In genomic region chr12:88509347-88509746, GRCh38 we compare ENCODE assay signal across 25 cellular contexts.
"Had no signal": no experiment of that assay in that cellular context is flagged by ENCODE, and none has a peak within 500 bp of the region (broad histone marks: within the 10 kb centered on the region; RNA-seq: fewer than 3 reads in every experiment).

No MANE protein-coding gene starts in this region.

- H3K4me1 ChIP-seq: psoas muscle, suprapubic skin, transverse colon, uterus had no signal

- DNase-seq: activated B cell treated with CpG ODN at 0.5 μM for 24 hours; activated CD4-positive, alpha-beta T cell treated with anti-CD3 and anti-CD28 coated beads for 48 hours; activated CD8-positive, alpha-beta T cell treated with anti-CD3 and anti-CD28 coated beads for 36 hours; activated naive CD4-positive, alpha-beta T cell treated with anti-CD3 and anti-CD28 coated beads for 36 hours; activated T-cell treated with anti-CD3 and anti-CD28 coated beads, Interleukin-2, amount 50 U/mL, for 24 hours; anterior cingulate cortex; caudate nucleus; endodermal cell; heart left ventricle; immature natural killer cell; kidney glomerular epithelial cell; left ventricle myocardium inferior; mesenchymal stem cell; naive thymus-derived CD8-positive, alpha-beta T cell; ovary; psoas muscle; right cardiac atrium; stimulated activated naive CD8-positive, alpha-beta T cell treated with anti-CD3 and anti-CD28 coated beads, Interleukin-15, amount 100 ng/mL, for 72 hours; transverse colon; uterus had no signal

- H3K9me3 Mint-ChIP-seq: activated B cell treated with CpG ODN at 0.5 μM for 24 hours; activated CD8-positive, alpha-beta T cell treated with anti-CD3 and anti-CD28 coated beads for 36 hours; activated T-cell treated with anti-CD3 and anti-CD28 coated beads, Interleukin-2, amount 50 U/mL, for 24 hours; brain; endodermal cell; naive thymus-derived CD8-positive, alpha-beta T cell; stimulated activated naive CD8-positive, alpha-beta T cell treated with anti-CD3 and anti-CD28 coated beads, Interleukin-15, amount 100 ng/mL, for 72 hours; T-helper 2 cell treated with Interferon-gamma antibody and Interleukin-4, amounts not matched to agents 5 μg/mL and 100 μg/mL, for 36 hours had no signal

- H3K4me3 Mint-ChIP-seq: activated B cell treated with CpG ODN at 0.5 μM for 24 hours; activated CD8-positive, alpha-beta T cell treated with anti-CD3 and anti-CD28 coated beads for 36 hours; activated naive CD4-positive, alpha-beta T cell treated with anti-CD3 and anti-CD28 coated beads for 36 hours; activated T-cell treated with anti-CD3 and anti-CD28 coated beads, Interleukin-2, amount 50 U/mL, for 24 hours; brain; endodermal cell; immature natural killer cell; naive thymus-derived CD8-positive, alpha-beta T cell; stimulated activated naive CD8-positive, alpha-beta T cell treated with anti-CD3 and anti-CD28 coated beads, Interleukin-15, amount 100 ng/mL, for 72 hours; T-helper 2 cell treated with Interferon-gamma antibody and Interleukin-4, amounts not matched to agents 5 μg/mL and 100 μg/mL, for 36 hours had no signal

- H3K27me3 ChIP-seq: gastroesophageal sphincter, heart left ventricle, ovary, suprapubic skin, transverse colon, uterus had no signal

- H3K4me3 ChIP-seq: gastroesophageal sphincter, heart left ventricle, left ventricle myocardium inferior, ovary, psoas muscle, skin epidermis, suprapubic skin, transverse colon, uterus had no signal

- H3K27ac Mint-ChIP-seq: activated B cell treated with CpG ODN at 0.5 μM for 24 hours; activated CD8-positive, alpha-beta T cell treated with anti-CD3 and anti-CD28 coated beads for 36 hours; activated naive CD4-positive, alpha-beta T cell treated with anti-CD3 and anti-CD28 coated beads for 36 hours; activated T-cell treated with anti-CD3 and anti-CD28 coated beads, Interleukin-2, amount 50 U/mL, for 24 hours; brain; endodermal cell; immature natural killer cell; naive thymus-derived CD8-positive, alpha-beta T cell; stimulated activated naive CD8-positive, alpha-beta T cell treated with anti-CD3 and anti-CD28 coated beads, Interleukin-15, amount 100 ng/mL, for 72 hours; T-helper 2 cell treated with Interferon-gamma antibody and Interleukin-4, amounts not matched to agents 5 μg/mL and 100 μg/mL, for 36 hours had no signal

- H3K4me1 Mint-ChIP-seq: activated B cell treated with CpG ODN at 0.5 μM for 24 hours; endodermal cell; immature natural killer cell; naive thymus-derived CD8-positive, alpha-beta T cell; stimulated activated naive CD8-positive, alpha-beta T cell treated with anti-CD3 and anti-CD28 coated beads, Interleukin-15, amount 100 ng/mL, for 72 hours had no signal

- H3K36me3 Mint-ChIP-seq: immature natural killer cell; naive thymus-derived CD8-positive, alpha-beta T cell had no signal

- H3K36me3 ChIP-seq: ovary, uterus had no signal

- H3K27me3 Mint-ChIP-seq: activated B cell treated with CpG ODN at 0.5 μM for 24 hours; activated CD8-positive, alpha-beta T cell treated with anti-CD3 and anti-CD28 coated beads for 36 hours; activated T-cell treated with anti-CD3 and anti-CD28 coated beads, Interleukin-2, amount 50 U/mL, for 24 hours; brain; naive thymus-derived CD8-positive, alpha-beta T cell; stimulated activated naive CD8-positive, alpha-beta T cell treated with anti-CD3 and anti-CD28 coated beads, Interleukin-15, amount 100 ng/mL, for 72 hours had no signal

- H3K27ac ChIP-seq: gastroesophageal sphincter, heart left ventricle, left ventricle myocardium inferior, ovary, psoas muscle, suprapubic skin, transverse colon, uterus had no signal

- H3K9me3 ChIP-seq: gastroesophageal sphincter, heart left ventricle, left ventricle myocardium inferior, ovary, psoas muscle, suprapubic skin, transverse colon, uterus had no signal

- ATAC-seq: activated CD8-positive, alpha-beta T cell treated with anti-CD3 and anti-CD28 coated beads for 36 hours; gastroesophageal sphincter; heart left ventricle; naive thymus-derived CD8-positive, alpha-beta T cell; psoas muscle; right cardiac atrium; stimulated activated naive CD8-positive, alpha-beta T cell treated with anti-CD3 and anti-CD28 coated beads, Interleukin-15, amount 100 ng/mL, for 72 hours had no signal
